In genomic region chr16:2117341-2117740, GRCh38 we compare ENCODE assay signal across 2 cellular contexts. TPM values are rescaled to one million over a fixed set of nuclear protein-coding genes. Genes with fewer than 3 reads are reported as not detected.
"Had no signal": no experiment of that assay in that cellular context is flagged by ENCODE, and none has a peak within 500 bp of the region (broad histone marks: within the 10 kb centered on the region; RNA-seq: fewer than 3 reads in every experiment).

No MANE protein-coding gene starts in this region.

RNA-seq across cellular contexts. Expression of gene RAB26, which starts 31.1 kb away (rescaled TPM):
- total RNA-seq: activated B cell treated with CpG ODN at 0.5 μM for 24 hours; T-helper 2 cell treated with Interferon-gamma antibody and Interleukin-4, amounts not matched to agents 100 ng/mL and 5 ng/mL, for 36 hours had no signal
